Comparison of ENCODE assay signal across 27 cellular contexts in genomic region chr20:52010541-52010940, GRCh38.
"Had no signal": no experiment of that assay in that cellular context is flagged by ENCODE, and none has a peak within 500 bp of the region (broad histone marks: within the 10 kb centered on the region; RNA-seq: fewer than 3 reads in every experiment).

No MANE protein-coding gene starts in this region.

- H3K9me3 Mint-ChIP-seq: natural killer cell treated with Interleukin-12 subunit alpha and Interleukin-12 subunit beta and Interleukin-15 and Interleukin-18, amount 100 ng/mL, for 72 hours had no signal

- H3K27ac ChIP-seq: esophagus muscularis mucosa, sigmoid colon, testis, uterus had no signal

- H3K36me3 Mint-ChIP-seq: activated naive CD8-positive, alpha-beta T cell treated with anti-CD3 and anti-CD28 coated beads for 36 hours; stimulated activated memory B cell treated with anti-CD40 and anti-IgM and Interleukin-4, amounts not matched to agents 10 μg/mL and 1 μg/mL and 100 μg/mL, for 72 hours had no signal

- H3K4me1 Mint-ChIP-seq: activated B cell treated with CpG ODN at 0.5 μM for 24 hours; activated CD4-positive, alpha-beta T cell treated with anti-CD3 and anti-CD28 coated beads for 36 hours; activated naive CD8-positive, alpha-beta T cell treated with anti-CD3 and anti-CD28 coated beads for 36 hours; stimulated activated memory B cell treated with anti-CD40 and anti-IgM and Interleukin-4, amounts not matched to agents 10 μg/mL and 1 μg/mL and 100 μg/mL, for 72 hours had no signal

- H3K4me2 ChIP-seq: smooth muscle cell had no signal

- H3K27me3 ChIP-seq: esophagus muscularis mucosa, sigmoid colon, testis, uterus had no signal

- H3K4me3 Mint-ChIP-seq: activated B cell treated with CpG ODN at 0.5 μM for 24 hours; activated CD4-positive, alpha-beta T cell treated with anti-CD3 and anti-CD28 coated beads for 36 hours; activated naive CD8-positive, alpha-beta T cell treated with anti-CD3 and anti-CD28 coated beads for 36 hours; activated T-cell treated with anti-CD3 and anti-CD28 coated beads, Interleukin-2, amount 50 U/mL, for 4 hours; effector memory CD8-positive, alpha-beta T cell; natural killer cell treated with Interleukin-12 subunit alpha and Interleukin-12 subunit beta and Interleukin-15 and Interleukin-18, amount 100 ng/mL, for 72 hours; stimulated activated memory B cell treated with anti-CD40 and anti-IgM and Interleukin-4, amounts not matched to agents 10 μg/mL and 1 μg/mL and 100 μg/mL, for 72 hours had no signal

- FAIRE-seq: astrocyte, frontal cortex had no signal

- H3K27ac Mint-ChIP-seq: activated B cell treated with CpG ODN at 0.5 μM for 24 hours; activated CD4-positive, alpha-beta T cell treated with anti-CD3 and anti-CD28 coated beads for 36 hours; activated naive CD8-positive, alpha-beta T cell treated with anti-CD3 and anti-CD28 coated beads for 36 hours; activated T-helper 2 cell treated with anti-CD3 and anti-CD28 coated beads, Interferon-gamma antibody, Interleukin-2, Interleukin-4, amounts not matched to agents 10 μg/mL and 5 μg/mL and 100 μg/mL, durations not matched to agents 14 hours and 24 hours and 36 hours; effector memory CD8-positive, alpha-beta T cell; natural killer cell treated with Interleukin-12 subunit alpha and Interleukin-12 subunit beta and Interleukin-15 and Interleukin-18, amount 100 ng/mL, for 72 hours; stimulated activated memory B cell treated with anti-CD40 and anti-IgM and Interleukin-4, amounts not matched to agents 10 μg/mL and 1 μg/mL and 100 μg/mL, for 72 hours had no signal

- H3K4me3 ChIP-seq: esophagus muscularis mucosa, sigmoid colon, smooth muscle cell, testis, uterus had no signal

- DNase-seq: activated B cell treated with CpG ODN at 0.5 μM for 24 hours; activated CD4-positive, alpha-beta T cell treated with anti-CD3 and anti-CD28 coated beads for 36 hours; activated CD4-positive, alpha-beta T cell treated with anti-CD3 and anti-CD28 coated beads, Interleukin-2, amount 50 U/mL, for 48 hours; activated CD8-positive, alpha-beta memory T cell treated with anti-CD3 and anti-CD28 coated beads, Interleukin-2, amount 50 U/mL, for 48 hours; activated naive CD4-positive, alpha-beta T cell treated with Interleukin-2 at 50 U/mL for 16 hours; activated naive CD8-positive, alpha-beta T cell treated with anti-CD3 and anti-CD28 coated beads for 36 hours; activated T-cell treated with anti-CD3 and anti-CD28 coated beads, Interleukin-2, amount 50 U/mL, for 4 hours; central memory CD4-positive, alpha-beta T cell; dermis blood vessel endothelial cell; effector memory CD8-positive, alpha-beta T cell; glutamatergic neuron; hippocampal formation; islet precursor cell; left cardiac atrium; occipital lobe; sigmoid colon; stimulated activated CD4-positive, alpha-beta T cell treated with anti-CD3 and anti-CD28 coated beads, Interleukin-15, amount 100 ng/mL, for 24 hours; testis; trophoblast cell; uterus had no signal

- H3K36me3 ChIP-seq: esophagus muscularis mucosa, sigmoid colon, uterus had no signal

- H3K27me3 Mint-ChIP-seq: activated CD4-positive, alpha-beta T cell treated with anti-CD3 and anti-CD28 coated beads for 36 hours; natural killer cell treated with Interleukin-12 subunit alpha and Interleukin-12 subunit beta and Interleukin-15 and Interleukin-18, amount 100 ng/mL, for 72 hours had no signal

- H3K9me3 ChIP-seq: testis had no signal

- H3K4me1 ChIP-seq: esophagus muscularis mucosa, sigmoid colon, uterus had no signal
